36 cellular contexts compared by ENCODE assay signal in the genomic region with DNA sequence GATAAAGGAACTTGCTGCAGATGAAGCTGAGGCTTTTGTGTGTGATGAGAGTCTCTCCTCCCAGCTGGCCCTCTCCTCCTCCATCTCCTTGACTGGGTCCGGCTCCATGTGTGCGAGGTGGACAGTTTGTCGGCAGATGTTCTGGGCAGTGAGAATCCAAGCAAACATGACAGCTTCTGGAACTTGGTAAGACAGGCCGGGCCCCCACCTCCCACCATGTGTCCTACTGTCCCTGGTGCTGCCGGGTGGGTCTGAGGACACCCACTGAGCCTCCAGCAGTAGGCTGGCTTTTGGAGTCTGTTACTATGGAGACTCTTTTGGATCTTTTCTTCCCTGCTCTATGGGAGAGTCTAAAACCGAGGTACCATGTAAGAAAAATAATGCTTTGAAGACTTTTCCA.
"Had no signal": no experiment of that assay in that cellular context is flagged by ENCODE, and none has a peak within 500 bp of the region (broad histone marks: within the 10 kb centered on the region; RNA-seq: fewer than 3 reads in every experiment).

No MANE protein-coding gene starts in this region.

- ATAC-seq: activated CD4-positive, alpha-beta T cell treated with anti-CD3 and anti-CD28 coated beads for 36 hours; activated CD8-positive, alpha-beta memory T cell treated with anti-CD3 and anti-CD28 coated beads, Interleukin-2, amount 10 ng/mL, durations not matched to agents 7 days and 5 days; activated CD8-positive, alpha-beta T cell treated with anti-CD3 and anti-CD28 coated beads, Interleukin-2, amount 10 ng/mL, durations not matched to agents 7 days and 5 days; activated naive CD8-positive, alpha-beta T cell treated with anti-CD3 and anti-CD28 coated beads, Interleukin-2, amount 50 U/mL, for 24 hours had no signal

- H3K4me3 ChIP-seq: ascending aorta, cardiac muscle cell had no signal

- H3K9me3 Mint-ChIP-seq: activated B cell treated with CpG ODN at 0.5 μM for 24 hours; activated CD4-positive, alpha-beta memory T cell treated with anti-CD3 and anti-CD28 coated beads, Interleukin-2, amount 10 ng/mL, durations not matched to agents 7 days and 5 days; activated CD4-positive, alpha-beta T cell treated with anti-CD3 and anti-CD28 coated beads, Interleukin-2, amount 10 ng/mL, durations not matched to agents 7 days and 5 days; activated naive CD4-positive, alpha-beta T cell treated with anti-CD3 and anti-CD28 coated beads, Interleukin-2, amount 10 ng/mL, durations not matched to agents 7 days and 5 days; activated naive CD4-positive, alpha-beta T cell treated with anti-CD3 and anti-CD28 coated beads, Interleukin-2, amount 50 U/mL, for 24 hours; activated naive CD8-positive, alpha-beta T cell treated with anti-CD3 and anti-CD28 coated beads, Interleukin-2, amount 10 ng/mL, durations not matched to agents 7 days and 5 days; activated naive CD8-positive, alpha-beta T cell treated with anti-CD3 and anti-CD28 coated beads, Interleukin-2, amount 50 U/mL, for 24 hours; activated T-cell treated with anti-CD3 and anti-CD28 coated beads, Interleukin-2, amount 50 U/mL, for 24 hours; activated T-helper 2 cell treated with anti-CD3 and anti-CD28 coated beads, Interferon-gamma antibody, Interleukin-2, Interleukin-4, amounts not matched to agents 10 μg/mL and 5 μg/mL and 100 μg/mL, durations not matched to agents 14 hours and 24 hours and 36 hours; brain; central memory CD8-positive, alpha-beta T cell; T-helper 1 cell treated with Interleukin-12 subunit alpha and Interleukin-12 subunit beta and Interleukin-4 antibody, amounts not matched to agents 30 μg/mL and 1 μg/mL, for 36 hours; T-helper 2 cell treated with Interferon-gamma antibody and Interleukin-4, amounts not matched to agents 5 μg/mL and 100 μg/mL, for 36 hours had no signal

- H3K27ac Mint-ChIP-seq: activated B cell treated with CpG ODN at 0.5 μM for 24 hours; activated CD4-positive, alpha-beta memory T cell treated with anti-CD3 and anti-CD28 coated beads, Interleukin-2, amount 10 ng/mL, durations not matched to agents 7 days and 5 days; activated CD4-positive, alpha-beta T cell treated with anti-CD3 and anti-CD28 coated beads for 36 hours; activated CD4-positive, alpha-beta T cell treated with anti-CD3 and anti-CD28 coated beads, Interleukin-2, amount 10 ng/mL, durations not matched to agents 7 days and 5 days; activated CD8-positive, alpha-beta memory T cell treated with anti-CD3 and anti-CD28 coated beads, Interleukin-2, amount 10 ng/mL, durations not matched to agents 7 days and 5 days; activated CD8-positive, alpha-beta T cell treated with anti-CD3 and anti-CD28 coated beads, Interleukin-2, amount 10 ng/mL, durations not matched to agents 7 days and 5 days; activated naive CD4-positive, alpha-beta T cell treated with anti-CD3 and anti-CD28 coated beads, Interleukin-2, amount 10 ng/mL, durations not matched to agents 7 days and 5 days; activated naive CD4-positive, alpha-beta T cell treated with anti-CD3 and anti-CD28 coated beads, Interleukin-2, amount 50 U/mL, for 24 hours; activated naive CD8-positive, alpha-beta T cell; activated naive CD8-positive, alpha-beta T cell treated with anti-CD3 and anti-CD28 coated beads, Interleukin-2, amount 10 ng/mL, durations not matched to agents 7 days and 5 days; activated naive CD8-positive, alpha-beta T cell treated with anti-CD3 and anti-CD28 coated beads, Interleukin-2, amount 50 U/mL, for 24 hours; activated T-cell treated with anti-CD3 and anti-CD28 coated beads, Interleukin-2, amount 50 U/mL, for 24 hours; activated T-helper 2 cell treated with anti-CD3 and anti-CD28 coated beads, Interferon-gamma antibody, Interleukin-2, Interleukin-4, amounts not matched to agents 10 μg/mL and 5 μg/mL and 100 μg/mL, durations not matched to agents 14 hours and 24 hours and 36 hours; brain; T-helper 1 cell treated with Interleukin-12 subunit alpha and Interleukin-12 subunit beta and Interleukin-4 antibody, amounts not matched to agents 30 μg/mL and 1 μg/mL, for 36 hours; T-helper 2 cell treated with Interferon-gamma antibody and Interleukin-4, amounts not matched to agents 5 μg/mL and 100 μg/mL, for 36 hours had no signal

- H3K9me3 ChIP-seq: ascending aorta had no signal

- H3K4me1 Mint-ChIP-seq: activated B cell treated with CpG ODN at 0.5 μM for 24 hours; activated CD4-positive, alpha-beta memory T cell treated with anti-CD3 and anti-CD28 coated beads, Interleukin-2, amount 10 ng/mL, durations not matched to agents 7 days and 5 days; activated CD4-positive, alpha-beta T cell treated with anti-CD3 and anti-CD28 coated beads for 36 hours; activated CD8-positive, alpha-beta memory T cell treated with anti-CD3 and anti-CD28 coated beads, Interleukin-2, amount 10 ng/mL, durations not matched to agents 7 days and 5 days; activated naive CD4-positive, alpha-beta T cell treated with anti-CD3 and anti-CD28 coated beads, Interleukin-2, amount 10 ng/mL, durations not matched to agents 7 days and 5 days; activated naive CD4-positive, alpha-beta T cell treated with anti-CD3 and anti-CD28 coated beads, Interleukin-2, amount 50 U/mL, for 24 hours; activated naive CD8-positive, alpha-beta T cell treated with anti-CD3 and anti-CD28 coated beads, Interleukin-2, amount 50 U/mL, for 24 hours; brain; central memory CD8-positive, alpha-beta T cell had no signal

- H3K27me3 ChIP-seq: ascending aorta, cardiac muscle cell had no signal

- DNase-seq: activated B cell treated with CpG ODN at 0.5 μM for 24 hours; activated CD4-positive, alpha-beta memory T cell treated with anti-CD3 and anti-CD28 coated beads, Interleukin-2, amount 10 ng/mL, durations not matched to agents 7 days and 5 days; activated CD4-positive, alpha-beta T cell treated with anti-CD3 and anti-CD28 coated beads for 1 hour; activated CD4-positive, alpha-beta T cell treated with anti-CD3 and anti-CD28 coated beads for 36 hours; activated CD4-positive, alpha-beta T cell treated with anti-CD3 and anti-CD28 coated beads for 48 hours; activated CD4-positive, alpha-beta T cell treated with anti-CD3 and anti-CD28 coated beads, Interleukin-2, amount 10 ng/mL, durations not matched to agents 7 days and 5 days; activated CD4-positive, alpha-beta T cell treated with anti-CD3 and anti-CD28 coated beads, Interleukin-2, amount 50 U/mL, for 48 hours; activated CD8-positive, alpha-beta memory T cell treated with anti-CD3 and anti-CD28 coated beads for 24 hours; activated CD8-positive, alpha-beta memory T cell treated with anti-CD3 and anti-CD28 coated beads, Interleukin-2, amount 10 ng/mL, durations not matched to agents 7 days and 5 days; activated CD8-positive, alpha-beta memory T cell treated with anti-CD3 and anti-CD28 coated beads, Interleukin-2, amount 50 U/mL, for 48 hours; activated CD8-positive, alpha-beta T cell treated with anti-CD3 and anti-CD28 coated beads, Interleukin-2, amount 10 ng/mL, durations not matched to agents 7 days and 5 days; activated effector memory CD4-positive, alpha-beta T cell treated with Interleukin-2 at 50 U/mL for 16 hours; activated gamma-delta T cell; activated naive CD4-positive, alpha-beta T cell treated with anti-CD3 and anti-CD28 coated beads, Interleukin-2, amount 10 ng/mL, durations not matched to agents 7 days and 5 days; activated naive CD4-positive, alpha-beta T cell treated with Interleukin-2 at 50 U/mL for 16 hours; activated naive CD8-positive, alpha-beta T cell treated with anti-CD3 and anti-CD28 coated beads, Interleukin-2, amount 10 ng/mL, durations not matched to agents 7 days and 5 days; activated naive CD8-positive, alpha-beta T cell treated with anti-CD3 and anti-CD28 coated beads, Interleukin-2, amount 50 U/mL, for 24 hours; activated T-cell treated with anti-CD3 and anti-CD28 coated beads, Interleukin-2, amount 50 U/mL, for 24 hours; activated T-cell treated with anti-CD3 and anti-CD28 coated beads, Interleukin-2, amount 50 U/mL, for 48 hours; amygdala; anterior cingulate cortex; caudate nucleus; cerebellar nuclear complex; T-helper 1 cell; T-helper 2 cell; T-helper 9 cell had no signal

- H3K27me3 Mint-ChIP-seq: activated B cell treated with CpG ODN at 0.5 μM for 24 hours; activated CD4-positive, alpha-beta memory T cell treated with anti-CD3 and anti-CD28 coated beads, Interleukin-2, amount 10 ng/mL, durations not matched to agents 7 days and 5 days; activated CD4-positive, alpha-beta T cell treated with anti-CD3 and anti-CD28 coated beads for 36 hours; activated CD4-positive, alpha-beta T cell treated with anti-CD3 and anti-CD28 coated beads, Interleukin-2, amount 10 ng/mL, durations not matched to agents 7 days and 5 days; activated CD8-positive, alpha-beta memory T cell treated with anti-CD3 and anti-CD28 coated beads, Interleukin-2, amount 10 ng/mL, durations not matched to agents 7 days and 5 days; activated naive CD4-positive, alpha-beta T cell treated with anti-CD3 and anti-CD28 coated beads, Interleukin-2, amount 10 ng/mL, durations not matched to agents 7 days and 5 days; activated naive CD4-positive, alpha-beta T cell treated with anti-CD3 and anti-CD28 coated beads, Interleukin-2, amount 50 U/mL, for 24 hours; activated naive CD8-positive, alpha-beta T cell; activated naive CD8-positive, alpha-beta T cell treated with anti-CD3 and anti-CD28 coated beads, Interleukin-2, amount 10 ng/mL, durations not matched to agents 7 days and 5 days; activated naive CD8-positive, alpha-beta T cell treated with anti-CD3 and anti-CD28 coated beads, Interleukin-2, amount 50 U/mL, for 24 hours; activated T-cell treated with anti-CD3 and anti-CD28 coated beads, Interleukin-2, amount 50 U/mL, for 24 hours; brain; central memory CD8-positive, alpha-beta T cell had no signal

- H3K4me3 Mint-ChIP-seq: activated B cell treated with CpG ODN at 0.5 μM for 24 hours; activated CD4-positive, alpha-beta memory T cell treated with anti-CD3 and anti-CD28 coated beads, Interleukin-2, amount 10 ng/mL, durations not matched to agents 7 days and 5 days; activated CD4-positive, alpha-beta T cell treated with anti-CD3 and anti-CD28 coated beads for 36 hours; activated CD4-positive, alpha-beta T cell treated with anti-CD3 and anti-CD28 coated beads, Interleukin-2, amount 10 ng/mL, durations not matched to agents 7 days and 5 days; activated CD8-positive, alpha-beta memory T cell treated with anti-CD3 and anti-CD28 coated beads, Interleukin-2, amount 10 ng/mL, durations not matched to agents 7 days and 5 days; activated CD8-positive, alpha-beta T cell treated with anti-CD3 and anti-CD28 coated beads, Interleukin-2, amount 10 ng/mL, durations not matched to agents 7 days and 5 days; activated naive CD4-positive, alpha-beta T cell treated with anti-CD3 and anti-CD28 coated beads, Interleukin-2, amount 10 ng/mL, durations not matched to agents 7 days and 5 days; activated naive CD4-positive, alpha-beta T cell treated with anti-CD3 and anti-CD28 coated beads, Interleukin-2, amount 50 U/mL, for 24 hours; activated naive CD8-positive, alpha-beta T cell; activated naive CD8-positive, alpha-beta T cell treated with anti-CD3 and anti-CD28 coated beads, Interleukin-2, amount 10 ng/mL, durations not matched to agents 7 days and 5 days; activated naive CD8-positive, alpha-beta T cell treated with anti-CD3 and anti-CD28 coated beads, Interleukin-2, amount 50 U/mL, for 24 hours; activated T-cell treated with anti-CD3 and anti-CD28 coated beads, Interleukin-2, amount 50 U/mL, for 24 hours; brain; central memory CD8-positive, alpha-beta T cell; T-helper 1 cell treated with Interleukin-12 subunit alpha and Interleukin-12 subunit beta and Interleukin-4 antibody, amounts not matched to agents 30 μg/mL and 1 μg/mL, for 36 hours; T-helper 2 cell treated with Interferon-gamma antibody and Interleukin-4, amounts not matched to agents 5 μg/mL and 100 μg/mL, for 36 hours had no signal

- H3K27ac ChIP-seq: ascending aorta, cardiac muscle cell, VCaP had no signal

- H3K4me1 ChIP-seq: ascending aorta had no signal
